Comparison of ENCODE assay signal across 13 cellular contexts in the genomic region with DNA sequence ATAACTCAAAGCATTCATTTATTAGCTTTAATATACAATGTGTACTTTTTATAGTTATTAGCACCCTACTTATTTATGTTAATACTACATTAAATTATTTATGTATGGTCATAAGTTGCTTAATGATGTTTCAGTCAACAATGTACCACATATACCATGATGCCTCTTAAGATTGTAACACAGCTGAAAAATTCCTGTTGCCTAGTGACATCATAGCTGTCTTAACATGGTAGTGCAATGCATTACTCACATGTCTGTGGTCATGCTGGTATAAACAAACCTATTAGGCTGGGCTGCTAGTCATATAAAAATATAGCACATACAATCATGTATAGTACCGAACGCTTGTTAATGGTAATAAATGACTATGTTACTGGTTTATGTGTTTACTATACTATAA.
DNase-seq lines count a peak whose midpoint lies in the region; ATAC-seq and TF ChIP-seq lines count a peak whose summit lies in the region.
"Had no signal": no experiment of that assay in that cellular context is flagged by ENCODE, and none has a peak within 500 bp of the region (broad histone marks: within the 10 kb centered on the region; RNA-seq: fewer than 3 reads in every experiment).

No MANE protein-coding gene starts in this region.

- H3K4me3 Mint-ChIP-seq in naive thymus-derived CD4-positive, alpha-beta T cell = no peak overlapping the region
- H3K4me3 Mint-ChIP-seq: memory B cell had no signal

- H3K27ac ChIP-seq in left lung = no peak overlapping the region
- H3K27ac ChIP-seq in naive thymus-derived CD4-positive, alpha-beta T cell (ENCODE audit: low read depth, low read length) = no peak overlapping the region

- no peaks in the 10 kb centered on the region for H3K9me3 ChIP-seq in left lung
- H3K9me3 ChIP-seq in naive thymus-derived CD4-positive, alpha-beta T cell (ENCODE audit: control insufficient read depth in 2 of 3, low read length in 3 of 3) = no peaks in the 10 kb centered on the region

- H3K4me1 ChIP-seq in left lung = no peaks in the 10 kb centered on the region
- H3K4me1 ChIP-seq in naive thymus-derived CD4-positive, alpha-beta T cell (ENCODE audit: control insufficient read depth in 2 of 2, insufficient read depth in 2 of 2, low read length in 2 of 2) = no peaks in the 10 kb centered on the region

- peak; percentile 33 for ATAC-seq in left lung
- no peak for ATAC-seq in naive thymus-derived CD4-positive, alpha-beta T cell

- peaks cover 1 to 35% (median 22%) of the 10 kb centered on the region in 5 donors for H3K36me3 Mint-ChIP-seq in naive thymus-derived CD4-positive, alpha-beta T cell

- no peaks in the 10 kb centered on the region for H3K27me3 Mint-ChIP-seq in naive thymus-derived CD4-positive, alpha-beta T cell
- H3K27me3 Mint-ChIP-seq: memory B cell had no signal

- DNase-seq in BJ (ENCODE audit: low read depth) = peak; percentile 64
- peak; percentile 47 for DNase-seq in NB4 (ENCODE audit: low read depth)
- DNase-seq in brain pericyte (ENCODE audit: low read depth, low spot score) = peak; percentile 45
- no peak for DNase-seq in left lung
- DNase-seq in naive thymus-derived CD4-positive, alpha-beta T cell = no peak
- no peak for DNase-seq in NCI-H748 (lab: John Stamatoyannopoulos, UW; ENCODE audit: unreplicated experiment)
- DNase-seq in NCI-H2196 treated with DMSO at 0.1 percent for 48 hours (lab: John Stamatoyannopoulos, UW; ENCODE audit: unreplicated experiment) = no peak
- no peak for DNase-seq in stimulated activated naive CD4-positive, alpha-beta T cell treated with Interleukin-2 at 50 U/mL for 16 hours (lab: John Stamatoyannopoulos, UW)
- DNase-seq: aorta; KG1; NCI-H446; stimulated activated CD8-positive, alpha-beta memory T cell treated with anti-CD3 and anti-CD28 coated beads, Interleukin-4, amount 100 ng/mL, for 48 hours had no signal

- TF ChIP-seq POLR2A in NB4 (IDR thresholded peaks at IDR 0.05; ENCODE audit: extremely low read depth, insufficient read length) = no peak

- H3K27ac Mint-ChIP-seq in naive thymus-derived CD4-positive, alpha-beta T cell = no peak overlapping the region
- H3K27ac Mint-ChIP-seq: memory B cell had no signal

- H3K4me3 ChIP-seq in BJ (ENCODE audit: low read depth, low read length) = no peak overlapping the region
- H3K4me3 ChIP-seq in NB4 (ENCODE audit: low read depth, low read length) = no peak overlapping the region
- no peak overlapping the region for H3K4me3 ChIP-seq in left lung
- no peak overlapping the region for H3K4me3 ChIP-seq in naive thymus-derived CD4-positive, alpha-beta T cell (ENCODE audit: low read length)

- H3K27me3 ChIP-seq in BJ (ENCODE audit: control insufficient read depth, insufficient read depth, low read length) (no peaks in the 10 kb centered on the region), left lung (no peaks in the 10 kb centered on the region)
- no peaks in the 10 kb centered on the region for H3K27me3 ChIP-seq in naive thymus-derived CD4-positive, alpha-beta T cell (ENCODE audit: control insufficient read depth in 2 of 2, insufficient read depth in 2 of 2, low read length in 2 of 2)

- no peaks in the 10 kb centered on the region for H3K9me3 Mint-ChIP-seq in naive thymus-derived CD4-positive, alpha-beta T cell
- H3K9me3 Mint-ChIP-seq: memory B cell had no signal

- TF ChIP-seq CTCF in BJ (IDR thresholded peaks at IDR 0.05; ENCODE audit: insufficient read depth, low read depth, low read length) (no peak), NB4 (IDR thresholded peaks at IDR 0.05; ENCODE audit: low read depth, low read length) (no peak), left lung (IDR thresholded peaks at IDR 0.05) (no peak)

- POLR2A ChIA-PET in BJ (lab: Charles Lee) = interaction anchor here (1.1 kb wide), 1 partner anchor 27 kb away, joined by 3 read pairs; no protein-coding TSS in a partner anchor
- POLR2A ChIA-PET in naive thymus-derived CD4-positive, alpha-beta T cell (lab: Charles Lee) = interaction anchor here (1.3 kb wide), 1 partner anchor 10 kb away, joined by 3 read pairs; no protein-coding TSS in a partner anchor

- peaks cover 0 to 3% (median 0%) of the 10 kb centered on the region in 7 donors for H3K4me1 Mint-ChIP-seq in naive thymus-derived CD4-positive, alpha-beta T cell
- H3K4me1 Mint-ChIP-seq: memory B cell had no signal

- H3K36me3 ChIP-seq in BJ (ENCODE audit: control insufficient read depth, insufficient read depth, low read length) (peaks cover 1% of the 10 kb centered on the region; the same call in 1 of the 2 replicates), left lung (peaks cover 0 to 16% of the 10 kb centered on the region in 2 donors)
- peaks cover 0 to 7% (median 0%) of the 10 kb centered on the region in 3 experiments for H3K36me3 ChIP-seq in naive thymus-derived CD4-positive, alpha-beta T cell (ENCODE audit: control insufficient read depth in 2 of 3, insufficient read depth in 3 of 3, low read length in 3 of 3)

- intact Hi-C loops in left lung (cut with DNase I) = no loop called here
- intact Hi-C loops in naive thymus-derived CD4-positive, alpha-beta T cell (cut with micrococcal nuclease) = no loop called here

- CTCF ChIA-PET in BJ (lab: Yijun Ruan, JAX) = interaction anchor here (0.8 to 1.6 kb wide), 4 partner anchors 11 to 121 kb away, joined by 3 to 6 read pairs (median 5); a partner anchor contains a TSS
- CTCF ChIA-PET in naive thymus-derived CD4-positive, alpha-beta T cell (lab: Charles Lee) = interaction anchor here (0.6 kb wide), 1 partner anchor 29 kb away, joined by 4 read pairs; no protein-coding TSS in a partner anchor

Comparison
In these comparisons a context has a peak if more than half of its experiments do, and no peak if none do; other contexts are left out.
1. DNase-seq: peak in BJ (single experiment), NB4 (single experiment) and brain pericyte (single experiment); none in left lung (0 of 2), naive thymus-derived CD4-positive, alpha-beta T cell (0 of 9), NCI-H748 (single experiment), NCI-H2196 treated with DMSO at 0.1 percent for 48 hours (single experiment) and stimulated activated naive CD4-positive, alpha-beta T cell treated with Interleukin-2 at 50 U/mL for 16 hours (single experiment).